ENCODE assay signal across 16 cellular contexts in genomic region chr3:13332740-13333139, GRCh38.
DNase-seq lines count a peak whose midpoint lies in the region; ATAC-seq lines count a peak whose summit lies in the region.
"Had no signal": no experiment of that assay in that cellular context is flagged by ENCODE, and none has a peak within 500 bp of the region (broad histone marks: within the 10 kb centered on the region; RNA-seq: fewer than 3 reads in every experiment).

No MANE protein-coding gene starts in this region.

- DNase-seq in CD8-positive, alpha-beta memory T cell = no peak
- DNase-seq in RPMI8226 = peak; percentile 68
- no peak for DNase-seq in naive thymus-derived CD8-positive, alpha-beta T cell
- no peak for DNase-seq in DMS 273 (lab: John Stamatoyannopoulos, UW; ENCODE audit: unreplicated experiment)
- no peak for DNase-seq in NCI-H446 treated with DMSO at 0.1 percent for 48 hours (lab: John Stamatoyannopoulos, UW)
- DNase-seq: activated CD4-positive, alpha-beta T cell treated with anti-CD3 and anti-CD28 coated beads, Interleukin-2, amount 50 U/mL, for 4 hours; erythroblast; heart right ventricle; NCI-H446 had no signal

- peaks cover 5% of the 10 kb centered on the region for H3K4me1 ChIP-seq in CD8-positive, alpha-beta memory T cell (ENCODE audit: insufficient read depth, low read length)
- H3K4me1 ChIP-seq: heart right ventricle, neural progenitor cell had no signal

- H3K4me1 Mint-ChIP-seq in CD8-positive, alpha-beta memory T cell = peaks cover 4 to 13% (median 11%) of the 10 kb centered on the region in 3 donors
- H3K4me1 Mint-ChIP-seq in naive thymus-derived CD8-positive, alpha-beta T cell = peaks cover 0 to 21% (median 6%) of the 10 kb centered on the region in 4 donors

- no peaks in the 10 kb centered on the region for H3K27me3 ChIP-seq in CD8-positive, alpha-beta memory T cell (ENCODE audit: insufficient read depth, low read length, poor library complexity, severe bottlenecking)
- H3K27me3 ChIP-seq: heart right ventricle, neural progenitor cell had no signal

- H3K36me3 Mint-ChIP-seq in CD8-positive, alpha-beta memory T cell = peaks cover 3 to 98% (median 25%) of the 10 kb centered on the region in 3 donors
- peaks cover 0 to 92% (median 7%) of the 10 kb centered on the region in 3 donors for H3K36me3 Mint-ChIP-seq in naive thymus-derived CD8-positive, alpha-beta T cell
- H3K36me3 Mint-ChIP-seq: activated naive CD8-positive, alpha-beta T cell had no signal

- H3K4me3 Mint-ChIP-seq in CD8-positive, alpha-beta memory T cell = no peak overlapping the region
- no peak overlapping the region for H3K4me3 Mint-ChIP-seq in naive thymus-derived CD8-positive, alpha-beta T cell
- H3K4me3 Mint-ChIP-seq: activated naive CD8-positive, alpha-beta T cell; neural progenitor cell had no signal

- H3K36me3 ChIP-seq in CD8-positive, alpha-beta memory T cell (ENCODE audit: insufficient read depth, low read length) = peaks cover 78% of the 10 kb centered on the region
- H3K36me3 ChIP-seq: neural progenitor cell, thoracic aorta had no signal

- peak overlapping the region in 5 of 8 donors; percentile 40 to 82 (median 74) for H3K27ac Mint-ChIP-seq in CD8-positive, alpha-beta memory T cell
- peak overlapping the region in 7 of 10 donors; percentile 13 to 81 (median 66) for H3K27ac Mint-ChIP-seq in naive thymus-derived CD8-positive, alpha-beta T cell
- H3K27ac Mint-ChIP-seq: activated naive CD8-positive, alpha-beta T cell had no signal

- no peaks in the 10 kb centered on the region for H3K9me3 ChIP-seq in CD8-positive, alpha-beta memory T cell (ENCODE audit: low read length)
- H3K9me3 ChIP-seq: heart right ventricle, thoracic aorta had no signal

- no peaks in the 10 kb centered on the region for H3K9me3 Mint-ChIP-seq in CD8-positive, alpha-beta memory T cell
- H3K9me3 Mint-ChIP-seq in naive thymus-derived CD8-positive, alpha-beta T cell = no peaks in the 10 kb centered on the region
- H3K9me3 Mint-ChIP-seq: neural progenitor cell had no signal

- no peaks in the 10 kb centered on the region for H3K27me3 Mint-ChIP-seq in CD8-positive, alpha-beta memory T cell
- H3K27me3 Mint-ChIP-seq in naive thymus-derived CD8-positive, alpha-beta T cell = no peaks in the 10 kb centered on the region
- H3K27me3 Mint-ChIP-seq: activated naive CD8-positive, alpha-beta T cell had no signal

- POLR2A ChIA-PET in CD8-positive, alpha-beta memory T cell (lab: Charles Lee) = no interaction called here
- POLR2A ChIA-PET in naive thymus-derived CD8-positive, alpha-beta T cell (lab: Charles Lee) = interaction anchor here (0.5 to 1.8 kb wide), 4 partner anchors 24 to 1786 kb away, joined by 3 to 4 read pairs (median 4); no protein-coding TSS in a partner anchor

- ATAC-seq in GM19395 (IDR thresholded peaks at IDR 0.05; ENCODE audit: unreplicated experiment) (peak; percentile 8), GM21390 (IDR thresholded peaks at IDR 0.05; ENCODE audit: unreplicated experiment) (no peak), GM19324 (IDR thresholded peaks at IDR 0.05; ENCODE audit: low FRiP score, unreplicated experiment) (no peak)
- ATAC-seq in naive thymus-derived CD8-positive, alpha-beta T cell = no peak
- ATAC-seq: heart right ventricle had no signal

- H3K27ac ChIP-seq in CD8-positive, alpha-beta memory T cell (ENCODE audit: low read depth, low read length) = no peak overlapping the region
- H3K27ac ChIP-seq: heart right ventricle, neural progenitor cell, skin epidermis, thoracic aorta had no signal

- CTCF ChIA-PET in CD8-positive, alpha-beta memory T cell (lab: Charles Lee) = interaction anchor here (1.1 kb wide), 1 partner anchor 14 kb away, joined by 3 read pairs; no protein-coding TSS in a partner anchor

- no peak overlapping the region for H3K4me3 ChIP-seq in CD8-positive, alpha-beta memory T cell (ENCODE audit: low read length)
- H3K4me3 ChIP-seq: heart right ventricle, neural progenitor cell, skin epidermis, thoracic aorta had no signal
